Comparison of ENCODE assay signal across 1 cellular context in the genomic region with DNA sequence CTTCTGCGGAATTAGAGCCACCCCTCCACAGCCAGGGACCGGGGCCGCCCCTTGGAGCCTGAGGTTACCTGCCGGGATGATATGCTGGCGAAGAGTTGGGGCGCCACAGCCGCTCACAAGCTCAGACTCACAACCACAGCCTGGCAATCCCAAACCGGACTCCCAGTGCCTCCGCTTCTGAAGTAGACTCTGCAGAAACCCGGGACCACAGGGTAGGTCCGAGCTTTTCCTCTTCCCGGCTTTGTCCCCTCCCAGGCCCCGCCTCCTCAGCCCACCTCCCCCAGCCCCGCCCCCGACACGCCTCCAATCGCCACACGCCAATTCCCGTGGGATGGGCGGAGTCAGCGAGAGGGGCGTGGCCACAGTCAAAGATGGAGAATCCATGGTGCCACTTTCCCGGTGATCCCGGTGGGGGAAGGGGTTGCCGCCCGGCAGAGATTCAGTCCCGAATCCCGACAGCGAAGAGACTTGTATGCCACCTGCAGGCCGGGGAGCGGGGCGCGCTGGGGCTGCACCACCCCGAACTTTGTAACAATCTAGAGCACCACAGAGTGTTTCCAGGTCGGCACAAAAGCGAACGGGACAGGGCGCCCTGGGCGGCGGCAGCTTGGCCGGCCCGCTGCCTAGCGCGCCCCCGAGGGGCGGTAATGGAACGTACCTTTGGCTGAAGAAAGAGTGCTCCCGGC.
TF ChIP-seq lines count a peak whose summit lies in the region.

Gene IDH1 (minus strand): TSS at position 201 of the 686 bp plus-strand sequence. CDS start 3,520 bp downstream, outside the sequence.

TF ChIP-seq in K562, 482 proteins besides CTCF, POLR2A, EP300 and RAD21 (continued from another document and continues in another):
- TF ChIP-seq, protein P1, sequence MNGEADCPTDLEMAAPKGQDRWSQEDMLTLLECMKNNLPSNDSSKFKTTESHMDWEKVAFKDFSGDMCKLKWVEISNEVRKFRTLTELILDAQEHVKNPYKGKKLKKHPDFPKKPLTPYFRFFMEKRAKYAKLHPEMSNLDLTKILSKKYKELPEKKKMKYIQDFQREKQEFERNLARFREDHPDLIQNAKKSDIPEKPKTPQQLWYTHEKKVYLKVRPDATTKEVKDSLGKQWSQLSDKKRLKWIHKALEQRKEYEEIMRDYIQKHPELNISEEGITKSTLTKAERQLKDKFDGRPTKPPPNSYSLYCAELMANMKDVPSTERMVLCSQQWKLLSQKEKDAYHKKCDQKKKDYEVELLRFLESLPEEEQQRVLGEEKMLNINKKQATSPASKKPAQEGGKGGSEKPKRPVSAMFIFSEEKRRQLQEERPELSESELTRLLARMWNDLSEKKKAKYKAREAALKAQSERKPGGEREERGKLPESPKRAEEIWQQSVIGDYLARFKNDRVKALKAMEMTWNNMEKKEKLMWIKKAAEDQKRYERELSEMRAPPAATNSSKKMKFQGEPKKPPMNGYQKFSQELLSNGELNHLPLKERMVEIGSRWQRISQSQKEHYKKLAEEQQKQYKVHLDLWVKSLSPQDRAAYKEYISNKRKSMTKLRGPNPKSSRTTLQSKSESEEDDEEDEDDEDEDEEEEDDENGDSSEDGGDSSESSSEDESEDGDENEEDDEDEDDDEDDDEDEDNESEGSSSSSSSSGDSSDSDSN (IDR thresholded peaks at IDR 0.05; ENCODE audit: borderline replicate concordance in 1 of 2, low read depth in 2 of 2, low read length in 2 of 2): peak; percentile 54 to 66; a peak in 1 of 4 replicates
- TF ChIP-seq POU5F1 (IDR thresholded peaks at IDR 0.05; ENCODE audit: borderline replicate concordance, low read depth, low read length, partially characterized antibody) (no peak), TARDBP (IDR thresholded peaks at IDR 0.05) (no peak), PHTF2 (CRISPR knock-in tag; IDR thresholded peaks at IDR 0.05) (no peak), ZNF282 (CRISPR knock-in tag; IDR thresholded peaks at IDR 0.05) (no peak), HDAC8 (tag; IDR thresholded peaks at IDR 0.05) (no peak), POLR2G (IDR thresholded peaks at IDR 0.05; ENCODE audit: low read depth, low read length) (peak; percentile 78), ZNF12 (CRISPR knock-in tag; IDR thresholded peaks at IDR 0.05) (no peak), ZNF695 (CRISPR knock-in tag; IDR thresholded peaks at IDR 0.05) (no peak), ZNF41 (CRISPR knock-in tag; conservative IDR thresholded peaks at IDR 0.05) (no peak), NUFIP1 (IDR thresholded peaks at IDR 0.05; ENCODE audit: partially characterized antibody) (no peak), ZNF3 (CRISPR knock-in tag; IDR thresholded peaks at IDR 0.05) (no peak), SP1 (CRISPR knock-in tag; IDR thresholded peaks at IDR 0.05) (peak; percentile 38), ZBTB17 (CRISPR knock-in tag; IDR thresholded peaks at IDR 0.05) (0 out of 2 replicates have a peak, but pooled peaks have one; percentile 37), THRB (CRISPR knock-in tag; conservative IDR thresholded peaks at IDR 0.05) (no peak), C11orf30 (IDR thresholded peaks at IDR 0.05; ENCODE audit: low read depth) (peak; percentile 50), BCOR (IDR thresholded peaks at IDR 0.05) (no peak), POLR2B (IDR thresholded peaks at IDR 0.05; ENCODE audit: low read depth, partially characterized antibody) (no peak), USF2 (CRISPR knock-in tag; IDR thresholded peaks at IDR 0.05) (no peak), ID3 (CRISPR knock-in tag; IDR thresholded peaks at IDR 0.05) (no peak), ID3 (tag; IDR thresholded peaks at IDR 0.05) (no peak), SIN3A (IDR thresholded peaks at IDR 0.05; ENCODE audit: borderline replicate concordance in 2 of 2, control insufficient read depth in 1 of 2, low read depth in 2 of 2, low read length in 2 of 2) (peak in 1 of 2 experiments; percentile 51; a peak in 1 of 4 replicates), THRAP3 (IDR thresholded peaks at IDR 0.05; ENCODE audit: borderline replicate concordance) (no peak), POLR2AphosphoS2 (IDR thresholded peaks at IDR 0.05; ENCODE audit: low read length) (no peak), KLF6 (CRISPR knock-in tag; IDR thresholded peaks at IDR 0.05; ENCODE audit: borderline replicate concordance) (0 out of 2 replicates have a peak, but pooled peaks have one; percentile 8), SRSF3 (IDR thresholded peaks at IDR 0.05; ENCODE audit: insufficient read depth, low read length) (no peak), RAD51 (IDR thresholded peaks at IDR 0.05; ENCODE audit: borderline replicate concordance, low read depth) (no peak), SFPQ (IDR thresholded peaks at IDR 0.05; ENCODE audit: low read depth, low read length) (no peak), NRF1 (conservative IDR thresholded peaks at IDR 0.05 in 1 of 2, IDR thresholded peaks at IDR 0.05 in 1 of 2) (0 out of 4 replicates have a peak, but pooled peaks of 1 of the 2 experiments have one; percentile 14), HNRNPUL1 (IDR thresholded peaks at IDR 0.05; ENCODE audit: low read length) (no peak), ZEB2 (IDR thresholded peaks at IDR 0.05) (no peak), ZNF644 (tag; IDR thresholded peaks at IDR 0.05; ENCODE audit: low read depth) (no peak), ETV1 (tag; conservative IDR thresholded peaks at IDR 0.05; ENCODE audit: low read depth) (no peak), HMGN3 (IDR thresholded peaks at IDR 0.05; ENCODE audit: borderline replicate concordance, extremely low read depth, insufficient read length, low read depth, low read length) (peak; percentile 60), ZNF274 (IDR thresholded peaks at IDR 0.05; ENCODE audit: borderline replicate concordance, low read depth, low read length) (no peak), ZNF184 (CRISPR knock-in tag; IDR thresholded peaks at IDR 0.05) (no peak), FOXJ3 (CRISPR knock-in tag; IDR thresholded peaks at IDR 0.05) (no peak), POLR2AphosphoS5 (IDR thresholded peaks at IDR 0.05; ENCODE audit: control insufficient read depth, insufficient read depth, low read depth, low read length) (0 out of 2 replicates have a peak, but pooled peaks have one; percentile 25), SMAD3 (CRISPR knock-in tag; conservative IDR thresholded peaks at IDR 0.05) (no peak), POLR3A (IDR thresholded peaks at IDR 0.05; ENCODE audit: borderline replicate concordance, extremely low read depth, insufficient read depth, insufficient read length) (no peak), MEF2D (tag; conservative IDR thresholded peaks at IDR 0.05; ENCODE audit: low read depth) (no peak), RB1 (IDR thresholded peaks at IDR 0.05; ENCODE audit: low read depth) (peak; percentile 13; the same call in 1 of the 2 replicates), HDAC2 (IDR thresholded peaks at IDR 0.05) (0 out of 2 replicates have a peak, but pooled peaks have one; percentile 39), CBX3 (IDR thresholded peaks at IDR 0.05; ENCODE audit: borderline replicate concordance in 1 of 2, low read length in 2 of 2) (peak in 1 of 2 experiments; percentile 18; a peak in 1 of 3 replicates)
- TF ChIP-seq, protein P2, sequence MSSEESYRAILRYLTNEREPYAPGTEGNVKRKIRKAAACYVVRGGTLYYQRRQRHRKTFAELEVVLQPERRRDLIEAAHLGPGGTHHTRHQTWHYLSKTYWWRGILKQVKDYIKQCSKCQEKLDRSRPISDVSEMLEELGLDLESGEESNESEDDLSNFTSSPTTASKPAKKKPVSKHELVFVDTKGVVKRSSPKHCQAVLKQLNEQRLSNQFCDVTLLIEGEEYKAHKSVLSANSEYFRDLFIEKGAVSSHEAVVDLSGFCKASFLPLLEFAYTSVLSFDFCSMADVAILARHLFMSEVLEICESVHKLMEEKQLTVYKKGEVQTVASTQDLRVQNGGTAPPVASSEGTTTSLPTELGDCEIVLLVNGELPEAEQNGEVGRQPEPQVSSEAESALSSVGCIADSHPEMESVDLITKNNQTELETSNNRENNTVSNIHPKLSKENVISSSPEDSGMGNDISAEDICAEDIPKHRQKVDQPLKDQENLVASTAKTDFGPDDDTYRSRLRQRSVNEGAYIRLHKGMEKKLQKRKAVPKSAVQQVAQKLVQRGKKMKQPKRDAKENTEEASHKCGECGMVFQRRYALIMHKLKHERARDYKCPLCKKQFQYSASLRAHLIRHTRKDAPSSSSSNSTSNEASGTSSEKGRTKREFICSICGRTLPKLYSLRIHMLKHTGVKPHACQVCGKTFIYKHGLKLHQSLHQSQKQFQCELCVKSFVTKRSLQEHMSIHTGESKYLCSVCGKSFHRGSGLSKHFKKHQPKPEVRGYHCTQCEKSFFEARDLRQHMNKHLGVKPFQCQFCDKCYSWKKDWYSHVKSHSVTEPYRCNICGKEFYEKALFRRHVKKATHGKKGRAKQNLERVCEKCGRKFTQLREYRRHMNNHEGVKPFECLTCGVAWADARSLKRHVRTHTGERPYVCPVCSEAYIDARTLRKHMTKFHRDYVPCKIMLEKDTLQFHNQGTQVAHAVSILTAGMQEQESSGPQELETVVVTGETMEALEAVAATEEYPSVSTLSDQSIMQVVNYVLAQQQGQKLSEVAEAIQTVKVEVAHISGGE (CRISPR knock-in tag; IDR thresholded peaks at IDR 0.05): peak; percentile 31 to 79 (median 49); a peak in 4 of 6 replicates
- TF ChIP-seq, protein P3, sequence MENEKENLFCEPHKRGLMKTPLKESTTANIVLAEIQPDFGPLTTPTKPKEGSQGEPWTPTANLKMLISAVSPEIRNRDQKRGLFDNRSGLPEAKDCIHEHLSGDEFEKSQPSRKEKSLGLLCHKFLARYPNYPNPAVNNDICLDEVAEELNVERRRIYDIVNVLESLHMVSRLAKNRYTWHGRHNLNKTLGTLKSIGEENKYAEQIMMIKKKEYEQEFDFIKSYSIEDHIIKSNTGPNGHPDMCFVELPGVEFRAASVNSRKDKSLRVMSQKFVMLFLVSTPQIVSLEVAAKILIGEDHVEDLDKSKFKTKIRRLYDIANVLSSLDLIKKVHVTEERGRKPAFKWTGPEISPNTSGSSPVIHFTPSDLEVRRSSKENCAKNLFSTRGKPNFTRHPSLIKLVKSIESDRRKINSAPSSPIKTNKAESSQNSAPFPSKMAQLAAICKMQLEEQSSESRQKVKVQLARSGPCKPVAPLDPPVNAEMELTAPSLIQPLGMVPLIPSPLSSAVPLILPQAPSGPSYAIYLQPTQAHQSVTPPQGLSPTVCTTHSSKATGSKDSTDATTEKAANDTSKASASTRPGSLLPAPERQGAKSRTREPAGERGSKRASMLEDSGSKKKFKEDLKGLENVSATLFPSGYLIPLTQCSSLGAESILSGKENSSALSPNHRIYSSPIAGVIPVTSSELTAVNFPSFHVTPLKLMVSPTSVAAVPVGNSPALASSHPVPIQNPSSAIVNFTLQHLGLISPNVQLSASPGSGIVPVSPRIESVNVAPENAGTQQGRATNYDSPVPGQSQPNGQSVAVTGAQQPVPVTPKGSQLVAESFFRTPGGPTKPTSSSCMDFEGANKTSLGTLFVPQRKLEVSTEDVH (IDR thresholded peaks at IDR 0.05; ENCODE audit: low read depth, partially characterized antibody): no peak
- TF ChIP-seq, protein P4, sequence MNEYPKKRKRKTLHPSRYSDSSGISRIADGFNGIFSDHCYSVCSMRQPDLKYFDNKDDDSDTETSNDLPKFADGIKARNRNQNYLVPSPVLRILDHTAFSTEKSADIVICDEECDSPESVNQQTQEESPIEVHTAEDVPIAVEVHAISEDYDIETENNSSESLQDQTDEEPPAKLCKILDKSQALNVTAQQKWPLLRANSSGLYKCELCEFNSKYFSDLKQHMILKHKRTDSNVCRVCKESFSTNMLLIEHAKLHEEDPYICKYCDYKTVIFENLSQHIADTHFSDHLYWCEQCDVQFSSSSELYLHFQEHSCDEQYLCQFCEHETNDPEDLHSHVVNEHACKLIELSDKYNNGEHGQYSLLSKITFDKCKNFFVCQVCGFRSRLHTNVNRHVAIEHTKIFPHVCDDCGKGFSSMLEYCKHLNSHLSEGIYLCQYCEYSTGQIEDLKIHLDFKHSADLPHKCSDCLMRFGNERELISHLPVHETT (CRISPR knock-in tag; conservative IDR thresholded peaks at IDR 0.05 in 1 of 2, IDR thresholded peaks at IDR 0.05 in 1 of 2): 0 out of 4 replicates have a peak, but pooled peaks of 1 of the 2 experiments have one; percentile 45
- TF ChIP-seq, protein P5, sequence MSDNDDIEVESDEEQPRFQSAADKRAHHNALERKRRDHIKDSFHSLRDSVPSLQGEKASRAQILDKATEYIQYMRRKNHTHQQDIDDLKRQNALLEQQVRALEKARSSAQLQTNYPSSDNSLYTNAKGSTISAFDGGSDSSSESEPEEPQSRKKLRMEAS (CRISPR knock-in tag; IDR thresholded peaks at IDR 0.05): no peak; the same call in 1 of the 2 replicates
